Comparison of ENCODE assay signal across 8 cellular contexts in genomic region chr11:75347781-75348613, GRCh38. TPM values are rescaled to one million over a fixed set of nuclear protein-coding genes. Genes with fewer than 3 reads are reported as not detected.
A peak's percentile ranks its signal among the peaks of the same experiment; 100 is the strongest.
DNase-seq lines count a peak whose midpoint lies in the region; ATAC-seq and TF ChIP-seq lines count a peak whose summit lies in the region.

No MANE protein-coding gene starts in this region.

- H3K27me3 Mint-ChIP-seq in activated naive CD4-positive, alpha-beta T cell treated with anti-CD3 and anti-CD28 coated beads, Interleukin-2, amount 50 U/mL, for 24 hours = no peaks in the 10 kb centered on the region

- WGBS in upper lobe of left lung, 2 donors = 28 to 30% methylated on average over 8 of the region's 8 CpGs

- no peak overlapping the region for H3K4me3 Mint-ChIP-seq in activated naive CD4-positive, alpha-beta T cell treated with anti-CD3 and anti-CD28 coated beads, Interleukin-2, amount 50 U/mL, for 24 hours

- H3K27ac ChIP-seq in upper lobe of left lung = peak overlapping the region; percentile 95 to 97 (median 96)

- H3K27me3 ChIP-seq in adipocyte (replicated peaks; ENCODE audit: control insufficient read depth, insufficient read depth, low read length) (no peaks in the 10 kb centered on the region), upper lobe of left lung (no peaks in the 10 kb centered on the region)

- H3K9me3 ChIP-seq in adipocyte (ENCODE audit: control insufficient read depth, low read length) (no peaks in the 10 kb centered on the region), upper lobe of left lung (no peaks in the 10 kb centered on the region)

- H3K36me3 Mint-ChIP-seq in activated naive CD4-positive, alpha-beta T cell treated with anti-CD3 and anti-CD28 coated beads, Interleukin-2, amount 50 U/mL, for 24 hours = no peaks in the 10 kb centered on the region

- no peak for TF ChIP-seq EP300 in upper lobe of left lung (IDR thresholded peaks at IDR 0.05)

- peak overlapping the region; percentile 3 for H3K4me3 ChIP-seq in adipocyte (ENCODE audit: low read length)
- peak overlapping the region in 2 of 4 donors; percentile 11 to 20 for H3K4me3 ChIP-seq in upper lobe of left lung

- peak overlapping the region; percentile 23 for H3K27ac Mint-ChIP-seq in activated naive CD4-positive, alpha-beta T cell treated with anti-CD3 and anti-CD28 coated beads, Interleukin-2, amount 50 U/mL, for 24 hours

- no peaks in the 10 kb centered on the region for H3K9me3 Mint-ChIP-seq in activated naive CD4-positive, alpha-beta T cell treated with anti-CD3 and anti-CD28 coated beads, Interleukin-2, amount 50 U/mL, for 24 hours

- H3K4me1 Mint-ChIP-seq in activated naive CD4-positive, alpha-beta T cell treated with anti-CD3 and anti-CD28 coated beads, Interleukin-2, amount 50 U/mL, for 24 hours = peaks cover 91% of the 10 kb centered on the region

- H3K36me3 ChIP-seq in adipocyte (ENCODE audit: control insufficient read depth, insufficient read depth, low read length, severe bottlenecking) (no peaks in the 10 kb centered on the region), upper lobe of left lung (peaks cover 0 to 5% (median 0%) of the 10 kb centered on the region in 4 donors)

- H3K4me1 ChIP-seq in adipocyte (ENCODE audit: control insufficient read depth, insufficient read depth, low read length) = peaks cover 76% of the 10 kb centered on the region
- H3K4me1 ChIP-seq in upper lobe of left lung = peaks cover 71 to 94% (median 90%) of the 10 kb centered on the region in 4 donors

- ATAC-seq in upper lobe of left lung (ENCODE audit: low FRiP score in 2 of 2) (peak in 1 of 2 donors; percentile 3), GM19452 (IDR thresholded peaks at IDR 0.05; ENCODE audit: unreplicated experiment) (no peak), GM18909 (IDR thresholded peaks at IDR 0.05; ENCODE audit: poor library complexity, unreplicated experiment) (no peak)

- no peak for TF ChIP-seq CTCF in upper lobe of left lung (IDR thresholded peaks at IDR 0.05)

- no peak for DNase-seq in activated naive CD4-positive, alpha-beta T cell treated with Interleukin-2 at 50 U/mL for 16 hours
- peak; percentile 86 for DNase-seq in adipocyte (ENCODE audit: low read depth)
- DNase-seq in kidney glomerular epithelial cell (lab: John Stamatoyannopoulos, UW) = peak; percentile 46
- DNase-seq in upper lobe of left lung = no peak
- no peak for DNase-seq in KG1 (lab: John Stamatoyannopoulos, UW)

- TF ChIP-seq POLR2A in upper lobe of left lung (IDR thresholded peaks at IDR 0.05) = no peak

- peak overlapping the region; percentile 46 for H3K9ac ChIP-seq in adipocyte (ENCODE audit: low read length)

RNA-seq across cellular contexts. Expression of gene ARRB1, which starts 3.5 kb away (rescaled TPM):
- 100 to 1,000 TPM; 119 to 235 (median 170) TPM for total RNA-seq in upper lobe of left lung

RNA-seq across cellular contexts. Expression of gene RPS3, which starts 51.3 kb away (rescaled TPM):
- total RNA-seq in upper lobe of left lung = 1,000 to 10,000 TPM in 4 of 6 donors, 100 to 1,000 TPM in 2; 474 to 2,141 (median 1,268) TPM

Comparison
In these comparisons a context has a peak if more than half of its experiments do, and no peak if none do; other contexts are left out.
1. DNase-seq: peak in adipocyte (single experiment) and kidney glomerular epithelial cell (single experiment); none in activated naive CD4-positive, alpha-beta T cell treated with Interleukin-2 at 50 U/mL for 16 hours (single experiment), upper lobe of left lung (0 of 2) and KG1 (single experiment).